23 cellular contexts compared by ENCODE assay signal in genomic region chr17:2566056-2566455, GRCh38.
"Had no signal": no experiment of that assay in that cellular context is flagged by ENCODE, and none has a peak within 500 bp of the region (broad histone marks: within the 10 kb centered on the region; RNA-seq: fewer than 3 reads in every experiment).

No MANE protein-coding gene starts in this region.

- H3K27ac ChIP-seq: HL-60, SJCRH30 had no signal

- DNase-seq: Karpas-422, KG1, MM.1S, NCI-H1092 treated with DMSO at 0.1 percent for 48 hours, NCI-H1436, NCI-H187, NCI-H2029, NCI-H2081 treated with DMSO at 0.1 percent for 48 hours, NCI-H2171, NCI-H226, NCI-H446, NCI-H510A, NCI-H524 treated with DMSO at 0.1 percent for 48 hours, NCI-H69, NCI-H774, RPMI8226, SHP77 treated with DMSO at 0.1 percent for 48 hours, SJCRH30 had no signal

- H3K4me3 ChIP-seq: SJCRH30 had no signal

- H3K9me3 ChIP-seq: SJCRH30 had no signal

- H3K27me3 ChIP-seq: SJCRH30 had no signal

- ATAC-seq: Right ventricle myocardium inferior, SK-N-SH treated with all-trans-retinoic acid at 6 μM for 48 hours had no signal

- H3K36me3 ChIP-seq: SJCRH30 had no signal

- H3K4me1 ChIP-seq: SJCRH30 had no signal

- FAIRE-seq: HTR-8/SVneo, RCC 7860 had no signal
